1 cellular context compared by ENCODE assay signal in genomic region chr3:27468283-27468886, GRCh38.
TF ChIP-seq lines count a peak whose summit lies in the region.

No MANE protein-coding gene starts in this region.

TF ChIP-seq in A549, 52 proteins besides CTCF, POLR2A, EP300 and RAD21 (continued from another document):
- TF ChIP-seq REST (IDR thresholded peaks at IDR 0.05) (no peak), RARB (CRISPR knock-in tag; IDR thresholded peaks at IDR 0.05) (no peak), HDAC2 (IDR thresholded peaks at IDR 0.05) (peak; percentile 83; the same call in 1 of the 2 replicates)
